7 cellular contexts compared by ENCODE assay signal in genomic region chr18:3597159-3597977, GRCh38.
DNase-seq lines count a peak whose midpoint lies in the region; ATAC-seq lines count a peak whose summit lies in the region.

No MANE protein-coding gene starts in this region.

- no peaks in the 10 kb centered on the region for H3K36me3 Mint-ChIP-seq in IgD-negative memory B cell
- H3K36me3 Mint-ChIP-seq in activated naive CD8-positive, alpha-beta T cell, result peaks cover 6% of the 10 kb centered on the region

- no peak for ATAC-seq in stimulated activated naive CD8-positive, alpha-beta T cell treated with anti-CD3 and anti-CD28 coated beads, Interleukin-15, amount 100 ng/mL, for 72 hours
- ATAC-seq in GM18868 (IDR thresholded peaks at IDR 0.05; ENCODE audit: unreplicated experiment), result no peak

- peaks cover 29 to 39% (median 38%) of the 10 kb centered on the region in 3 donors for H3K4me1 Mint-ChIP-seq in IgD-negative memory B cell
- H3K4me1 Mint-ChIP-seq in activated naive CD8-positive, alpha-beta T cell (ENCODE audit: low read depth), result peaks cover 59% of the 10 kb centered on the region
- H3K4me1 Mint-ChIP-seq in stimulated activated naive CD8-positive, alpha-beta T cell treated with anti-CD3 and anti-CD28 coated beads, Interleukin-15, amount 100 ng/mL, for 72 hours, result peaks cover 58% of the 10 kb centered on the region

- DNase-seq in left kidney (ENCODE audit: low read depth, low spot score), result peak; percentile 54
- DNase-seq in stimulated activated naive CD8-positive, alpha-beta T cell treated with anti-CD3 and anti-CD28 coated beads, Interleukin-15, amount 100 ng/mL, for 72 hours, result no peak
- no peak for DNase-seq in putamen (ENCODE audit: low spot score)
- DNase-seq in NCI-H345 (lab: John Stamatoyannopoulos, UW), result no peak

- no peaks in the 10 kb centered on the region for H3K27me3 Mint-ChIP-seq in IgD-negative memory B cell
- no peaks in the 10 kb centered on the region for H3K27me3 Mint-ChIP-seq in activated naive CD8-positive, alpha-beta T cell
- no peaks in the 10 kb centered on the region for H3K27me3 Mint-ChIP-seq in stimulated activated naive CD8-positive, alpha-beta T cell treated with anti-CD3 and anti-CD28 coated beads, Interleukin-15, amount 100 ng/mL, for 72 hours

- H3K9me3 Mint-ChIP-seq in IgD-negative memory B cell, result no peaks in the 10 kb centered on the region
- no peaks in the 10 kb centered on the region for H3K9me3 Mint-ChIP-seq in activated naive CD8-positive, alpha-beta T cell (ENCODE audit: low read depth)
- no peaks in the 10 kb centered on the region for H3K9me3 Mint-ChIP-seq in stimulated activated naive CD8-positive, alpha-beta T cell treated with anti-CD3 and anti-CD28 coated beads, Interleukin-15, amount 100 ng/mL, for 72 hours

- H3K27ac Mint-ChIP-seq in IgD-negative memory B cell, result peak overlapping the region; percentile 96 to 99 (median 99)
- peak overlapping the region; percentile 97 for H3K27ac Mint-ChIP-seq in activated naive CD8-positive, alpha-beta T cell
- H3K27ac Mint-ChIP-seq in stimulated activated naive CD8-positive, alpha-beta T cell treated with anti-CD3 and anti-CD28 coated beads, Interleukin-15, amount 100 ng/mL, for 72 hours, result peak overlapping the region; percentile 91 to 99

- peak overlapping the region in 3 of 4 donors; percentile 87 to 98 (median 95) for H3K4me3 Mint-ChIP-seq in IgD-negative memory B cell
- peak overlapping the region; percentile 78 for H3K4me3 Mint-ChIP-seq in activated naive CD8-positive, alpha-beta T cell
- H3K4me3 Mint-ChIP-seq in stimulated activated naive CD8-positive, alpha-beta T cell treated with anti-CD3 and anti-CD28 coated beads, Interleukin-15, amount 100 ng/mL, for 72 hours, result peak overlapping the region; percentile 93 to 95
